ENCODE assay signal across 9 cellular contexts in genomic region chr5:141515141-141515540, GRCh38. TPM values are rescaled to one million over a fixed set of nuclear protein-coding genes. Genes with fewer than 3 reads are reported as not detected.
DNase-seq lines count a peak whose midpoint lies in the region; ATAC-seq and TF ChIP-seq lines count a peak whose summit lies in the region.
"Had no signal": no experiment of that assay in that cellular context is flagged by ENCODE, and none has a peak within 500 bp of the region (broad histone marks: within the 10 kb centered on the region; RNA-seq: fewer than 3 reads in every experiment).

No MANE protein-coding gene starts in this region.

- H3K27ac ChIP-seq in CD8-positive, alpha-beta T cell (ENCODE audit: low read depth, low read length) = no peak overlapping the region
- H3K27ac ChIP-seq in Panc1 (ENCODE audit: low read length) (peak overlapping the region; percentile 79), esophagus (ENCODE audit: low read depth in 2 of 2, low read length in 1 of 2) (peak overlapping the region; percentile 93 to 97), neutrophil (peak overlapping the region; percentile 69), colonic mucosa (no peak overlapping the region)

- DNase-seq in CD8-positive, alpha-beta T cell = no peak
- DNase-seq in Panc1 (ENCODE audit: low read depth, low spot score) (no peak), NCI-H1105 treated with DMSO at 0.1 percent for 48 hours (lab: John Stamatoyannopoulos, UW) (no peak), RPMI8226 (no peak), NCI-H510A (lab: John Stamatoyannopoulos, UW) (no peak), colonic mucosa (no peak)
- DNase-seq: activated CD4-positive, alpha-beta T cell treated with anti-CD3 and anti-CD28 coated beads, Interleukin-2, amount 50 U/mL, for 1 hour had no signal

- H3K9me3 Mint-ChIP-seq in CD8-positive, alpha-beta T cell = no peaks in the 10 kb centered on the region

- no peak overlapping the region for H3K4me3 Mint-ChIP-seq in CD8-positive, alpha-beta T cell

- intact Hi-C loops in CD8-positive, alpha-beta T cell (cut with DNase I, micrococcal nuclease) = no loop called here
- intact Hi-C loops in Panc1 (cut with micrococcal nuclease; ENCODE audit: unreplicated experiment) = no loop called here
- intact Hi-C loops in colonic mucosa (cut with DNase I) = loop anchor here (5.0 kb wide), 1 partner anchor 38 kb away; the partner anchor contains the start of gene PCDHGC3

- peaks cover 25% of the 10 kb centered on the region for H3K4me1 Mint-ChIP-seq in CD8-positive, alpha-beta T cell (ENCODE audit: low read depth)

- POLR2A ChIA-PET in CD8-positive, alpha-beta T cell (lab: Charles Lee) = interaction anchor here (1.3 kb wide), 1 partner anchor 42 kb away, joined by 3 read pairs; no protein-coding TSS in a partner anchor
- POLR2A ChIA-PET in Panc1 (lab: Charles Lee) = no interaction called here

- H3K4me1 ChIP-seq in CD8-positive, alpha-beta T cell (ENCODE audit: insufficient read depth, low read length) = peaks cover 21% of the 10 kb centered on the region
- H3K4me1 ChIP-seq in Panc1 (ENCODE audit: control insufficient read depth, insufficient read depth, low read length) (peaks cover 34% of the 10 kb centered on the region), esophagus (ENCODE audit: control insufficient read depth in 2 of 2, insufficient read depth in 2 of 2, low read length in 1 of 2) (peaks cover 17% of the 10 kb centered on the region in 2 donors), neutrophil (ENCODE audit: control insufficient read depth in 1 of 2, insufficient read depth in 1 of 2, low read depth in 1 of 2, low read length in 1 of 2) (peaks cover 79 to 81% of the 10 kb centered on the region in 2 experiments), colonic mucosa (peaks cover 8% of the 10 kb centered on the region)

- peaks cover 44% of the 10 kb centered on the region for H3K36me3 ChIP-seq in CD8-positive, alpha-beta T cell (ENCODE audit: insufficient read depth, low read length)
- peaks cover 3% of the 10 kb centered on the region for H3K36me3 ChIP-seq in Panc1 (ENCODE audit: control insufficient read depth, insufficient read depth, low read length)
- peaks cover 9 to 27% of the 10 kb centered on the region in 2 donors for H3K36me3 ChIP-seq in esophagus (ENCODE audit: control insufficient read depth in 2 of 2, insufficient read depth in 2 of 2, low read length in 1 of 2)
- peaks cover 55% of the 10 kb centered on the region for H3K36me3 ChIP-seq in neutrophil
- H3K36me3 ChIP-seq in colonic mucosa = no peaks in the 10 kb centered on the region

- peaks cover 64% of the 10 kb centered on the region for H3K36me3 Mint-ChIP-seq in CD8-positive, alpha-beta T cell

- H3K27me3 Mint-ChIP-seq in CD8-positive, alpha-beta T cell (ENCODE audit: low read depth) = no peaks in the 10 kb centered on the region

- ATAC-seq in CD8-positive, alpha-beta T cell = no peak
- ATAC-seq in Panc1 = no peak

- no peak overlapping the region for H3K4me3 ChIP-seq in CD8-positive, alpha-beta T cell (ENCODE audit: low read depth, low read length)
- H3K4me3 ChIP-seq in Panc1 (ENCODE audit: low read depth in 2 of 2, low read length in 2 of 2) = no peak overlapping the region
- no peak overlapping the region for H3K4me3 ChIP-seq in esophagus (ENCODE audit: low read depth in 1 of 2, low read length in 2 of 2)
- H3K4me3 ChIP-seq in neutrophil (ENCODE audit: low read depth in 1 of 2, low read length in 1 of 2) = no peak overlapping the region
- H3K4me3 ChIP-seq in colonic mucosa = no peak overlapping the region

- in situ Hi-C loops in Panc1 (cut with HindIII; ENCODE audit: low pct_unique_long_range_greater_than_20kb, low sequenced_read_pairs) = no loop called here

- no peaks in the 10 kb centered on the region for H3K27me3 ChIP-seq in CD8-positive, alpha-beta T cell (ENCODE audit: insufficient read depth, low read length)
- H3K27me3 ChIP-seq in Panc1 (ENCODE audit: control insufficient read depth, insufficient read depth, low read length) = no peaks in the 10 kb centered on the region
- no peaks in the 10 kb centered on the region for H3K27me3 ChIP-seq in esophagus (ENCODE audit: control insufficient read depth in 1 of 2, insufficient read depth in 2 of 2, low read length in 2 of 2)
- no peaks in the 10 kb centered on the region for H3K27me3 ChIP-seq in neutrophil
- H3K27me3 ChIP-seq in colonic mucosa = no peaks in the 10 kb centered on the region

- no peaks in the 10 kb centered on the region for H3K9me3 ChIP-seq in CD8-positive, alpha-beta T cell (ENCODE audit: low read length)
- H3K9me3 ChIP-seq in Panc1 (ENCODE audit: control insufficient read depth, insufficient read depth, low read depth, low read length) (no peaks in the 10 kb centered on the region; the same call in 1 of the 2 replicates), esophagus (ENCODE audit: control insufficient read depth in 2 of 2, insufficient read depth in 1 of 2, low read depth in 1 of 2, low read length in 1 of 2) (no peaks in the 10 kb centered on the region), neutrophil (no peaks in the 10 kb centered on the region), colonic mucosa (no peaks in the 10 kb centered on the region)

- H3K9ac ChIP-seq in colonic mucosa (ENCODE audit: low read depth in 2 of 2, low read length in 2 of 2) = no peak overlapping the region

- 79 to 88% methylated on average over 3 of the region's 3 CpGs for WGBS in esophagus, 2 donors

- CTCF ChIA-PET in CD8-positive, alpha-beta T cell (lab: Charles Lee) = interaction anchor here (0.5 to 8.1 kb wide), 6 partner anchors 10 to 405 kb away, joined by 3 to 104 read pairs (median 4); partner anchors contain the start of gene PCDHGA11
- CTCF ChIA-PET in Panc1 (lab: Charles Lee) = interaction anchor here (1.1 kb wide), 1 partner anchor 97 kb away, joined by 4 read pairs; the partner anchor contains the start of gene PCDHGB7

- BruUV-seq in Panc1 (replicated peaks; lab: Mats Ljungman, UMichigan) = TSS peak; percentile 84

- H3K27ac Mint-ChIP-seq in CD8-positive, alpha-beta T cell = peak overlapping the region; percentile 73

- no peak for TF ChIP-seq CTCF in CD8-positive, alpha-beta T cell (IDR thresholded peaks at IDR 0.05)
- TF ChIP-seq CTCF in Panc1 (IDR thresholded peaks at IDR 0.05) (no peak), neutrophil (IDR thresholded peaks at IDR 0.05) (no peak), colonic mucosa (IDR thresholded peaks at IDR 0.05) (no peak)

RNA-seq across cellular contexts. Expression of gene PCDHGC5, which starts 26.3 kb away (rescaled TPM):
- not detected for total RNA-seq in CD8-positive, alpha-beta T cell
- total RNA-seq in Panc1 (2021; ENCODE audit: unreplicated experiment) (0.36 TPM), colonic mucosa (under 1 TPM; 0.32 to 0.64 TPM)
- 0.15 TPM for polyA plus RNA-seq in Panc1 (2012; ENCODE audit: insufficient read length)
- under 1 TPM; 0.05 to 0.43 TPM for polyA plus RNA-seq in esophagus

RNA-seq across cellular contexts. Expression of gene PCDHGC4, which starts 30.3 kb away (rescaled TPM):
- not detected for total RNA-seq in CD8-positive, alpha-beta T cell
- total RNA-seq in Panc1 (2021; ENCODE audit: unreplicated experiment) (0.57 TPM), colonic mucosa (under 1 TPM; 0.35 to 0.64 TPM)
- polyA plus RNA-seq in Panc1 (2012; ENCODE audit: insufficient read length) = 0.16 TPM
- under 1 TPM; 0.05 to 0.45 TPM for polyA plus RNA-seq in esophagus

RNA-seq across cellular contexts. Expression of gene PCDHGC3, which starts 39.4 kb away (rescaled TPM):
- not detected for total RNA-seq in CD8-positive, alpha-beta T cell
- total RNA-seq in Panc1 (2021; ENCODE audit: unreplicated experiment) (54.1 TPM), colonic mucosa (10 to 100 TPM; 13.1 to 22.2 TPM)
- 56.9 TPM for polyA plus RNA-seq in Panc1 (2012; ENCODE audit: insufficient read length)
- 10 to 100 TPM; 25.8 to 32.1 TPM for polyA plus RNA-seq in esophagus

Comparison
In these comparisons a context has a peak if more than half of its experiments do, and no peak if none do; other contexts are left out.
1. H3K27ac ChIP-seq: peak in Panc1 (single experiment), esophagus (2 of 2) and neutrophil (single experiment); none in CD8-positive, alpha-beta T cell (single experiment) and colonic mucosa (single experiment).
2. RNA of gene PCDHGC3, which starts 39.4 kb away (total RNA-seq): 54.1 TPM in Panc1 (single experiment) and 13.1 to 22.2 TPM in colonic mucosa; not detected in CD8-positive, alpha-beta T cell; every median in the first group is over 10 times any median in the second.